8 cellular contexts compared by ENCODE assay signal in genomic region chr14:71319646-71320045, GRCh38. TPM values are rescaled to one million over a fixed set of nuclear protein-coding genes. Genes with fewer than 3 reads are reported as not detected.
DNase-seq lines count a peak whose midpoint lies in the region; ATAC-seq and TF ChIP-seq lines count a peak whose summit lies in the region.

No MANE protein-coding gene starts in this region.

- no peaks in the 10 kb centered on the region for H3K27me3 Mint-ChIP-seq in MCF 10A (ENCODE audit: insufficient read depth, unreplicated experiment)

- H3K36me3 Mint-ChIP-seq in MCF 10A (ENCODE audit: insufficient read depth, unreplicated experiment) = peaks cover 8% of the 10 kb centered on the region

- H3K4me1 ChIP-seq in left lung = peaks cover 7 to 34% of the 10 kb centered on the region in 2 donors
- H3K4me1 ChIP-seq in thoracic aorta (ENCODE audit: control insufficient read depth in 1 of 2, low read depth in 2 of 2) = peaks cover 17 to 22% of the 10 kb centered on the region in 2 donors

- H3K27me3 ChIP-seq in left lung = no peaks in the 10 kb centered on the region
- H3K27me3 ChIP-seq in thoracic aorta (replicated peaks; ENCODE audit: insufficient read depth) = no peaks in the 10 kb centered on the region

- TSS peak; percentile 9 for BruUV-seq in MCF 10A (replicated peaks; lab: Mats Ljungman, UMichigan)

- peak overlapping the region; percentile 94 for H3K27ac Mint-ChIP-seq in MCF 10A (ENCODE audit: low read depth, unreplicated experiment)

- DNase-seq in AG04449 (ENCODE audit: low read depth, low spot score) (no peak), NCI-H510A (lab: John Stamatoyannopoulos, UW) (peak; percentile 13), MCF 10A (ENCODE audit: unreplicated experiment) (no peak), left lung (no peak), thoracic aorta (ENCODE audit: low spot score) (no peak)

- H3K9me3 ChIP-seq in left lung = no peaks in the 10 kb centered on the region
- no peaks in the 10 kb centered on the region for H3K9me3 ChIP-seq in thoracic aorta

- H3K4me3 Mint-ChIP-seq in MCF 10A (ENCODE audit: unreplicated experiment) = peak overlapping the region; percentile 87

- POLR2A ChIA-PET in AG04449 (lab: Yijun Ruan, JAX) = no interaction called here
- POLR2A ChIA-PET in MCF 10A (lab: Yijun Ruan, JAX) = interaction anchor here (0.7 to 4.1 kb wide), 7 partner anchors 15 to 407 kb away, joined by 3 to 34 read pairs (median 4); no protein-coding TSS in a partner anchor

- TF ChIP-seq CTCF in AG04449 (IDR thresholded peaks at IDR 0.05; ENCODE audit: insufficient read depth, low read length, missing control alignments) = no peak
- TF ChIP-seq CTCF in GM12873 (IDR thresholded peaks at IDR 0.05; ENCODE audit: insufficient read depth, low read depth, low read length, missing control alignments) = peak; percentile 27
- TF ChIP-seq CTCF in MCF 10A (IDR thresholded peaks at IDR 0.05; ENCODE audit: unreplicated experiment) = no peak
- no peak for TF ChIP-seq CTCF in left lung (IDR thresholded peaks at IDR 0.05)
- TF ChIP-seq CTCF in thoracic aorta (IDR thresholded peaks at IDR 0.05) = no peak

- ATAC-seq in left lung (no peak), thoracic aorta (ENCODE audit: insufficient number of reproducible peaks, low FRiP score, low read depth) (no peak), HG02678 (IDR thresholded peaks at IDR 0.05; ENCODE audit: unreplicated experiment) (no peak), GM18907 (IDR thresholded peaks at IDR 0.05; ENCODE audit: unreplicated experiment) (no peak)

- H3K4me1 Mint-ChIP-seq in MCF 10A (ENCODE audit: insufficient read depth, unreplicated experiment) = peaks cover 32% of the 10 kb centered on the region

- intact Hi-C loops in MCF 10A (cut with micrococcal nuclease) = loop anchor here (1.0 to 5.0 kb wide), 5 partner anchors 53 to 393 kb away; no protein-coding TSS in a partner anchor
- intact Hi-C loops in left lung (cut with DNase I) = no loop called here

- H3K4me3 ChIP-seq in AG04449 (ENCODE audit: low read depth, low read length) = peak overlapping the region; percentile 59
- peak overlapping the region; percentile 82 to 89 for H3K4me3 ChIP-seq in left lung
- H3K4me3 ChIP-seq in thoracic aorta = peak overlapping the region; percentile 97

- CTCF ChIA-PET in AG04449 (lab: Yijun Ruan, JAX) = interaction anchor here (1.0 to 1.5 kb wide), 2 partner anchors 181 to 433 kb away, joined by 3 to 5 read pairs; no protein-coding TSS in a partner anchor
- CTCF ChIA-PET in MCF 10A (lab: Yijun Ruan, JAX) = interaction anchor here (0.5 to 0.7 kb wide), 3 partner anchors 30 to 590 kb away, joined by 3 to 5 read pairs (median 3); no protein-coding TSS in a partner anchor

- H3K27ac ChIP-seq in left lung = peak overlapping the region in 1 of 2 donors; percentile 96
- peak overlapping the region in 1 of 2 donors; percentile 99 for H3K27ac ChIP-seq in thoracic aorta

- H3K36me3 ChIP-seq in left lung (no peaks in the 10 kb centered on the region), thoracic aorta (no peaks in the 10 kb centered on the region)

- H3K9me3 Mint-ChIP-seq in MCF 10A (ENCODE audit: unreplicated experiment) = no peaks in the 10 kb centered on the region

RNA-seq across cellular contexts. Expression of gene SIPA1L1, which starts 0.6 kb away (rescaled TPM):
- total RNA-seq in MCF 10A (2022) (58.1 and 69.7 TPM in 2 replicates), left lung (10 to 100 TPM; 42.0 to 45.6 TPM), thoracic aorta (10 to 100 TPM; 43.5 to 58.0 TPM)
